1 cellular context compared by ENCODE assay signal in genomic region chr14:73458219-73458976, GRCh38.
A peak's percentile ranks its signal among the peaks of the same experiment; 100 is the strongest.
TF ChIP-seq lines count a peak whose summit lies in the region.

NUMB (minus strand) TSS chr14:73458546; CDS start chr14:73355751, 102,795 bp downstream.

TF ChIP-seq in K562, 482 proteins besides CTCF, POLR2A, EP300 and RAD21 (continued from another document and continues in another):
- TF ChIP-seq ZNF407 (IDR thresholded peaks at IDR 0.05; ENCODE audit: low read depth): no peak
- TF ChIP-seq MECOM (CRISPR knock-in tag; IDR thresholded peaks at IDR 0.05): no peak
- TF ChIP-seq RNF2 (IDR thresholded peaks at IDR 0.05): no peak
- TF ChIP-seq GTF2B (IDR thresholded peaks at IDR 0.05; ENCODE audit: extremely low read depth, insufficient read length): no peak
- no peak for TF ChIP-seq DIDO1 (tag; IDR thresholded peaks at IDR 0.05; ENCODE audit: low read depth)
- TF ChIP-seq HES1 (IDR thresholded peaks at IDR 0.05; ENCODE audit: low read depth): no peak
- TF ChIP-seq LCOR (CRISPR knock-in tag; IDR thresholded peaks at IDR 0.05): no peak
- TF ChIP-seq ZNF311 (CRISPR knock-in tag; IDR thresholded peaks at IDR 0.05): no peak
- TF ChIP-seq CAMTA2 (CRISPR knock-in tag; conservative IDR thresholded peaks at IDR 0.05): no peak
- no peak for TF ChIP-seq ZNF740 (CRISPR knock-in tag; IDR thresholded peaks at IDR 0.05)
- no peak for TF ChIP-seq ZNF740 (tag; IDR thresholded peaks at IDR 0.05)
- no peak for TF ChIP-seq ZNF277 (CRISPR knock-in tag; IDR thresholded peaks at IDR 0.05; ENCODE audit: borderline replicate concordance)
- TF ChIP-seq RFX7 (CRISPR knock-in tag; IDR thresholded peaks at IDR 0.05): no peak
- TF ChIP-seq ZNF174 (CRISPR knock-in tag; IDR thresholded peaks at IDR 0.05): no peak
- TF ChIP-seq SREBF2 (CRISPR knock-in tag; IDR thresholded peaks at IDR 0.05): no peak
- peak; percentile 62; the same call in 1 of the 2 replicates for TF ChIP-seq CEBPG (CRISPR knock-in tag; IDR thresholded peaks at IDR 0.05)
- TF ChIP-seq CEBPG (tag; conservative IDR thresholded peaks at IDR 0.05 in 1 of 2, IDR thresholded peaks at IDR 0.05 in 1 of 2): peak; percentile 79 to 88
- no peak for TF ChIP-seq ZNF354B (CRISPR knock-in tag; IDR thresholded peaks at IDR 0.05)
- TF ChIP-seq MAZ (CRISPR knock-in tag; conservative IDR thresholded peaks at IDR 0.05 in 1 of 2, IDR thresholded peaks at IDR 0.05 in 1 of 2): peak; percentile 68 to 78; a peak in 3 of 4 replicates
- 0 out of 2 replicates have a peak, but pooled peaks have one; percentile 3 for TF ChIP-seq NFE2 (IDR thresholded peaks at IDR 0.05; ENCODE audit: low read depth)
- no peak for TF ChIP-seq KLF10 (CRISPR knock-in tag; IDR thresholded peaks at IDR 0.05)
- TF ChIP-seq RREB1 (CRISPR knock-in tag; IDR thresholded peaks at IDR 0.05): no peak
- TF ChIP-seq HMGN3 (IDR thresholded peaks at IDR 0.05; ENCODE audit: borderline replicate concordance, extremely low read depth, insufficient read length, low read depth, low read length): no peak
- TF ChIP-seq ZNF778 (CRISPR knock-in tag; IDR thresholded peaks at IDR 0.05): no peak
- TF ChIP-seq ERF (CRISPR knock-in tag; IDR thresholded peaks at IDR 0.05): no peak
- TF ChIP-seq FOS (IDR thresholded peaks at IDR 0.05; ENCODE audit: extremely low read depth, insufficient read length): peak; percentile 98
- no peak for TF ChIP-seq NFE2L1 (tag; IDR thresholded peaks at IDR 0.05; ENCODE audit: borderline replicate concordance, low read depth)
- peak; percentile 89 to 91 for TF ChIP-seq NRF1 (conservative IDR thresholded peaks at IDR 0.05 in 1 of 2, IDR thresholded peaks at IDR 0.05 in 1 of 2)
- TF ChIP-seq CBFB (CRISPR knock-in tag; IDR thresholded peaks at IDR 0.05): no peak
- no peak for TF ChIP-seq ESRRB (CRISPR knock-in tag; IDR thresholded peaks at IDR 0.05; ENCODE audit: borderline replicate concordance)
- no peak for TF ChIP-seq RBM39 (optimal IDR thresholded peaks at IDR 0.05; ENCODE audit: low read depth, low read length)
- TF ChIP-seq ZBTB17 (CRISPR knock-in tag; IDR thresholded peaks at IDR 0.05): no peak
- no peak for TF ChIP-seq THAP7 (CRISPR knock-in tag; IDR thresholded peaks at IDR 0.05)
- TF ChIP-seq SMARCB1 (IDR thresholded peaks at IDR 0.05; ENCODE audit: insufficient read length, low read depth): no peak
- TF ChIP-seq SRSF9 (IDR thresholded peaks at IDR 0.05; ENCODE audit: borderline replicate concordance, low read depth, low read length): no peak
- TF ChIP-seq FUS (optimal IDR thresholded peaks at IDR 0.05; ENCODE audit: low read depth, low read length): no peak
- TF ChIP-seq FOXK1 (CRISPR knock-in tag; IDR thresholded peaks at IDR 0.05; ENCODE audit: borderline replicate concordance): no peak
- TF ChIP-seq GABPB1 (CRISPR knock-in tag; IDR thresholded peaks at IDR 0.05): peak; percentile 45
- TF ChIP-seq NBN (IDR thresholded peaks at IDR 0.05; ENCODE audit: low read depth): no peak
- no peak for TF ChIP-seq IRF1 (CRISPR knock-in tag; IDR thresholded peaks at IDR 0.05; ENCODE audit: borderline replicate concordance)
- no peak for TF ChIP-seq NR3C1 (CRISPR knock-in tag; IDR thresholded peaks at IDR 0.05)
- peak in 1 of 2 experiments; percentile 61; a peak in 1 of 4 replicates for TF ChIP-seq MLLT1 (IDR thresholded peaks at IDR 0.05)
- no peak for TF ChIP-seq NFRKB (IDR thresholded peaks at IDR 0.05; ENCODE audit: low read depth)
- TF ChIP-seq ZNF431 (CRISPR knock-in tag; IDR thresholded peaks at IDR 0.05): no peak
- TF ChIP-seq NEUROD1 (IDR thresholded peaks at IDR 0.05; ENCODE audit: borderline replicate concordance, low read depth, low read length, partially characterized antibody): peak; percentile 94
- TF ChIP-seq CHD2 (IDR thresholded peaks at IDR 0.05; ENCODE audit: low read depth, low read length): peak; percentile 82
